ENCODE assay signal across 1 cellular context in the genomic region with DNA sequence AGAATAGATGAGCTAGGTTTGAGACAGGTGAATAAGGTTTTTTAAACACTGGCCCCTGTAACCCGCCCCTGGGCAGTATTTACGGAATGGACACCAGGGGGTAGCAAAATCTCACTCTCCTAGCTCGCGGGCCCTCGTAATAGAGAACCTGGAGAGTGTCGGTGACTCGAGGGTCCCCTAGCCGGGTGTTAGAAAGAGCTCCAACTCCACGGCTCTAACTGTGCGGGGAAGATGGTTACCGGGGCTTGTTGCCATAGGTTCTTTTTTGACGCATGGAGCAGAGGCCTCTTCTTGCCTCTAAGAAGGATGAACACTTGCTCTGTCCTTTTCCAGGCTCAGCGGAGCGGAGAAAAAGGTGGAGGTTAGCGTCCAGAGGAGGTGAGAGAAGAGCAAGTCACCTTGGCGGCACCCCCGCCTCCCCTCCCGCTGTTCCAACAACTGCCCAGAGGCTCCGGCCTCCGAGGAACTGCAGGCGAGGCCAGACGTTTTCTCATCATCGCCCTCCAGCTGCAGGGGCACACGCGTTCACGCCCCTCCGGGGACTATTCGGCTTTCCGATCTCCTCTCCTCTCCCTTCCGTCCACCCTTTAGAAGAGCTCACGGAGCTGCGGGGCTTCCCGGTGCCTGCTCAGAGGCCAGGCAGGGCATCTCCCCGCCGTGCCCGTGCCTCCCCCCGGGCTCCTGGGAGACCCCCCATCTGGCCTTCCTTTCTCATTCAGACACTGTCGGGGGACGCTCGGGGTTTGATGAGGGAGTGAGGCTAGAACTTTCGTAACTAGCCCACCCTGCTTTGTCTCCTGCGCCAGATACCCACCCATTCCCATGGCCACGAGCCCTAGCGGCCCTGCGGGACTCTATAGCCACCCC.
TF ChIP-seq lines count a peak whose summit lies in the region.

No MANE protein-coding gene starts in this region.

TF ChIP-seq in HepG2, 621 proteins besides CTCF, POLR2A, EP300 and RAD21 (continued from another document and continues in another):
- no peak for TF ChIP-seq ZBTB37 (CRISPR knock-in tag; IDR thresholded peaks at IDR 0.05)
- no peak for TF ChIP-seq ZNF275 (CRISPR knock-in tag; IDR thresholded peaks at IDR 0.05; ENCODE audit: borderline replicate concordance)
- TF ChIP-seq ZNF329 (CRISPR knock-in tag; IDR thresholded peaks at IDR 0.05; ENCODE audit: low read depth): no peak
- TF ChIP-seq, protein P1, sequence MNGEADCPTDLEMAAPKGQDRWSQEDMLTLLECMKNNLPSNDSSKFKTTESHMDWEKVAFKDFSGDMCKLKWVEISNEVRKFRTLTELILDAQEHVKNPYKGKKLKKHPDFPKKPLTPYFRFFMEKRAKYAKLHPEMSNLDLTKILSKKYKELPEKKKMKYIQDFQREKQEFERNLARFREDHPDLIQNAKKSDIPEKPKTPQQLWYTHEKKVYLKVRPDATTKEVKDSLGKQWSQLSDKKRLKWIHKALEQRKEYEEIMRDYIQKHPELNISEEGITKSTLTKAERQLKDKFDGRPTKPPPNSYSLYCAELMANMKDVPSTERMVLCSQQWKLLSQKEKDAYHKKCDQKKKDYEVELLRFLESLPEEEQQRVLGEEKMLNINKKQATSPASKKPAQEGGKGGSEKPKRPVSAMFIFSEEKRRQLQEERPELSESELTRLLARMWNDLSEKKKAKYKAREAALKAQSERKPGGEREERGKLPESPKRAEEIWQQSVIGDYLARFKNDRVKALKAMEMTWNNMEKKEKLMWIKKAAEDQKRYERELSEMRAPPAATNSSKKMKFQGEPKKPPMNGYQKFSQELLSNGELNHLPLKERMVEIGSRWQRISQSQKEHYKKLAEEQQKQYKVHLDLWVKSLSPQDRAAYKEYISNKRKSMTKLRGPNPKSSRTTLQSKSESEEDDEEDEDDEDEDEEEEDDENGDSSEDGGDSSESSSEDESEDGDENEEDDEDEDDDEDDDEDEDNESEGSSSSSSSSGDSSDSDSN (CRISPR knock-in tag; IDR thresholded peaks at IDR 0.05): peak; percentile 67
- TF ChIP-seq, protein P2, sequence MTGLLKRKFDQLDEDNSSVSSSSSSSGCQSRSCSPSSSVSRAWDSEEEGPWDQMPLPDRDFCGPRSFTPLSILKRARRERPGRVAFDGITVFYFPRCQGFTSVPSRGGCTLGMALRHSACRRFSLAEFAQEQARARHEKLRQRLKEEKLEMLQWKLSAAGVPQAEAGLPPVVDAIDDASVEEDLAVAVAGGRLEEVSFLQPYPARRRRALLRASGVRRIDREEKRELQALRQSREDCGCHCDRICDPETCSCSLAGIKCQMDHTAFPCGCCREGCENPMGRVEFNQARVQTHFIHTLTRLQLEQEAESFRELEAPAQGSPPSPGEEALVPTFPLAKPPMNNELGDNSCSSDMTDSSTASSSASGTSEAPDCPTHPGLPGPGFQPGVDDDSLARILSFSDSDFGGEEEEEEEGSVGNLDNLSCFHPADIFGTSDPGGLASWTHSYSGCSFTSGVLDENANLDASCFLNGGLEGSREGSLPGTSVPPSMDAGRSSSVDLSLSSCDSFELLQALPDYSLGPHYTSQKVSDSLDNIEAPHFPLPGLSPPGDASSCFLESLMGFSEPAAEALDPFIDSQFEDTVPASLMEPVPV (CRISPR knock-in tag; IDR thresholded peaks at IDR 0.05): no peak
- no peak for TF ChIP-seq HNRNPK (IDR thresholded peaks at IDR 0.05; ENCODE audit: low read depth, low read length, poor library complexity, severe bottlenecking)
- no peak for TF ChIP-seq ZNF296 (CRISPR knock-in tag; conservative IDR thresholded peaks at IDR 0.05)
- no peak for TF ChIP-seq ZNF782 (CRISPR knock-in tag; IDR thresholded peaks at IDR 0.05; ENCODE audit: borderline replicate concordance)
- TF ChIP-seq ZNF891 (CRISPR knock-in tag; IDR thresholded peaks at IDR 0.05): no peak
- no peak for TF ChIP-seq ZNF775 (CRISPR knock-in tag; IDR thresholded peaks at IDR 0.05; ENCODE audit: borderline replicate concordance)
- TF ChIP-seq CCAR2 (optimal IDR thresholded peaks at IDR 0.05; ENCODE audit: low read depth, low read length): no peak
- no peak for TF ChIP-seq ZNF784 (CRISPR knock-in tag; IDR thresholded peaks at IDR 0.05; ENCODE audit: borderline replicate concordance)
- TF ChIP-seq ZNF644 (CRISPR knock-in tag; IDR thresholded peaks at IDR 0.05; ENCODE audit: low read depth): no peak
- TF ChIP-seq ZNF510 (CRISPR knock-in tag; IDR thresholded peaks at IDR 0.05; ENCODE audit: low read depth): no peak
- no peak for TF ChIP-seq ZNF460 (CRISPR knock-in tag; IDR thresholded peaks at IDR 0.05; ENCODE audit: borderline replicate concordance)
- TF ChIP-seq ZBTB4 (CRISPR knock-in tag; IDR thresholded peaks at IDR 0.05; ENCODE audit: borderline replicate concordance): no peak
- no peak for TF ChIP-seq ZNF383 (CRISPR knock-in tag; IDR thresholded peaks at IDR 0.05; ENCODE audit: borderline replicate concordance)
- TF ChIP-seq ZNF580 (CRISPR knock-in tag; IDR thresholded peaks at IDR 0.05; ENCODE audit: borderline replicate concordance, low read depth): no peak
- no peak for TF ChIP-seq ZFYVE20 (CRISPR knock-in tag; IDR thresholded peaks at IDR 0.05; ENCODE audit: borderline replicate concordance, low read depth)
- TF ChIP-seq E2F2 (CRISPR knock-in tag; IDR thresholded peaks at IDR 0.05; ENCODE audit: borderline replicate concordance): 0 out of 2 replicates have a peak, but pooled peaks have one; percentile 33
- TF ChIP-seq, protein P3, sequence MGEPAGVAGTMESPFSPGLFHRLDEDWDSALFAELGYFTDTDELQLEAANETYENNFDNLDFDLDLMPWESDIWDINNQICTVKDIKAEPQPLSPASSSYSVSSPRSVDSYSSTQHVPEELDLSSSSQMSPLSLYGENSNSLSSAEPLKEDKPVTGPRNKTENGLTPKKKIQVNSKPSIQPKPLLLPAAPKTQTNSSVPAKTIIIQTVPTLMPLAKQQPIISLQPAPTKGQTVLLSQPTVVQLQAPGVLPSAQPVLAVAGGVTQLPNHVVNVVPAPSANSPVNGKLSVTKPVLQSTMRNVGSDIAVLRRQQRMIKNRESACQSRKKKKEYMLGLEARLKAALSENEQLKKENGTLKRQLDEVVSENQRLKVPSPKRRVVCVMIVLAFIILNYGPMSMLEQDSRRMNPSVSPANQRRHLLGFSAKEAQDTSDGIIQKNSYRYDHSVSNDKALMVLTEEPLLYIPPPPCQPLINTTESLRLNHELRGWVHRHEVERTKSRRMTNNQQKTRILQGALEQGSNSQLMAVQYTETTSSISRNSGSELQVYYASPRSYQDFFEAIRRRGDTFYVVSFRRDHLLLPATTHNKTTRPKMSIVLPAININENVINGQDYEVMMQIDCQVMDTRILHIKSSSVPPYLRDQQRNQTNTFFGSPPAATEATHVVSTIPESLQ (CRISPR knock-in tag; conservative IDR thresholded peaks at IDR 0.05): peak; percentile 90; the same call in 1 of the 2 replicates
- no peak for TF ChIP-seq TP53 (CRISPR knock-in tag; conservative IDR thresholded peaks at IDR 0.05)
- TF ChIP-seq ZNF337 (CRISPR knock-in tag; IDR thresholded peaks at IDR 0.05; ENCODE audit: borderline replicate concordance, low read depth): peak; percentile 56; the same call in 1 of the 2 replicates
- no peak for TF ChIP-seq RFX3 (CRISPR knock-in tag; IDR thresholded peaks at IDR 0.05)
- TF ChIP-seq FIP1L1 (IDR thresholded peaks at IDR 0.05; ENCODE audit: borderline replicate concordance, insufficient read depth, low read depth, low read length): no peak
- TF ChIP-seq ZNF382 (CRISPR knock-in tag; IDR thresholded peaks at IDR 0.05; ENCODE audit: borderline replicate concordance): no peak
- TF ChIP-seq KLF13 (CRISPR knock-in tag; IDR thresholded peaks at IDR 0.05): peak; percentile 79; the same call in 1 of the 2 replicates
- peak; percentile 14 for TF ChIP-seq SKI (IDR thresholded peaks at IDR 0.05; ENCODE audit: partially characterized antibody)
- TF ChIP-seq BRD4 (CRISPR knock-in tag; IDR thresholded peaks at IDR 0.05): no peak
- TF ChIP-seq GPN1 (CRISPR knock-in tag; IDR thresholded peaks at IDR 0.05; ENCODE audit: borderline replicate concordance): no peak
- no peak for TF ChIP-seq MBNL3 (CRISPR knock-in tag; conservative IDR thresholded peaks at IDR 0.05)
- TF ChIP-seq RXRA (CRISPR knock-in tag; IDR thresholded peaks at IDR 0.05): no peak; the same call in 1 of the 2 replicates
- no peak for TF ChIP-seq ZBTB25 (CRISPR knock-in tag; IDR thresholded peaks at IDR 0.05)
- TF ChIP-seq ZFP82 (CRISPR knock-in tag; IDR thresholded peaks at IDR 0.05; ENCODE audit: borderline replicate concordance): no peak; the same call in 1 of the 2 replicates
- TF ChIP-seq MEIS1 (CRISPR knock-in tag; IDR thresholded peaks at IDR 0.05; ENCODE audit: borderline replicate concordance): no peak
- no peak for TF ChIP-seq POLR2AphosphoS2 (IDR thresholded peaks at IDR 0.05; ENCODE audit: low read depth, low read length)
- TF ChIP-seq ZNF34 (CRISPR knock-in tag; IDR thresholded peaks at IDR 0.05; ENCODE audit: borderline replicate concordance): no peak
- TF ChIP-seq ZNF263 (CRISPR knock-in tag; IDR thresholded peaks at IDR 0.05): no peak; the same call in 1 of the 2 replicates
- TF ChIP-seq PITX1 (CRISPR knock-in tag; IDR thresholded peaks at IDR 0.05): no peak; the same call in 1 of the 2 replicates
- TF ChIP-seq SYNCRIP (IDR thresholded peaks at IDR 0.05; ENCODE audit: insufficient read depth, low read depth, low read length): no peak
- TF ChIP-seq, protein P4, sequence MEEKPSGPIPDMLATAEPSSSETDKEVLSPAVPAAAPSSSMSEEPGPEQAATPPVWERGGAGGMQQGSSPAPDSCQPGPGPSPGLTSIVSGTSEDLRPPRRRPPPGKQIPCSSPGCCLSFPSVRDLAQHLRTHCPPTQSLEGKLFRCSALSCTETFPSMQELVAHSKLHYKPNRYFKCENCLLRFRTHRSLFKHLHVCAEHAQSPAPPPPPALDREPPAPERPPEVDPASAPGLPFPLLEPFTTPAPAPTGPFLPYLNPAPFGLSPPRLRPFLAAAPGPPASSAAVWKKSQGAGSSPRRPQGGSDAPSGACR (CRISPR knock-in tag; IDR thresholded peaks at IDR 0.05): 0 out of 2 replicates have a peak, but pooled peaks have one; percentile 35
- TF ChIP-seq ZMAT3 (CRISPR knock-in tag; conservative IDR thresholded peaks at IDR 0.05): no peak
